In the genomic region with DNA sequence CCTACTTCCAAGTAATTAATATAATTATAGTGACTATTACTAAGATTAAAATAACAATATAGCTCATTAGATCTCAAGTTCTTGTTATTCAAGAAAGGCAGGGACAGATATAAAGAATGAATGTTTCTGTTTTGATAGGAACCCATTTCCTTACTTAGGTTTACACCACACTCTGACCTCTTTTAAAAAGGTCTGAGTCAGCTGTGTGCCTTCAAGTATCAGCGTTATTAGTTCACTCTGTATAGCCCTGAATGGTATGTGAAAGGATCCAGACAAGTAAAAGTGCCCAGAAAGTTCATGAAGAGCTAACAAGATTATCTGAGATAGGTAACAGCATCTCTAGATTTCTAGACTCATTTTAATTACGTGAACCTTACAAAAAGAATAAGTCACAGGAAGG, we compare ENCODE assay signal across 1 cellular context.
TF ChIP-seq lines count a peak whose summit lies in the region.

No MANE protein-coding gene starts in this region.

TF ChIP-seq in K562, 482 proteins besides CTCF, POLR2A, EP300 and RAD21:
- TF ChIP-seq ZNF316 (IDR thresholded peaks at IDR 0.05): 0 out of 2 replicates have a peak, but pooled peaks have one; percentile 5
- no peak for TF ChIP-seq ZNF76 (CRISPR knock-in tag; IDR thresholded peaks at IDR 0.05; ENCODE audit: borderline replicate concordance)
